ENCODE assay signal across 1 cellular context in the genomic region with DNA sequence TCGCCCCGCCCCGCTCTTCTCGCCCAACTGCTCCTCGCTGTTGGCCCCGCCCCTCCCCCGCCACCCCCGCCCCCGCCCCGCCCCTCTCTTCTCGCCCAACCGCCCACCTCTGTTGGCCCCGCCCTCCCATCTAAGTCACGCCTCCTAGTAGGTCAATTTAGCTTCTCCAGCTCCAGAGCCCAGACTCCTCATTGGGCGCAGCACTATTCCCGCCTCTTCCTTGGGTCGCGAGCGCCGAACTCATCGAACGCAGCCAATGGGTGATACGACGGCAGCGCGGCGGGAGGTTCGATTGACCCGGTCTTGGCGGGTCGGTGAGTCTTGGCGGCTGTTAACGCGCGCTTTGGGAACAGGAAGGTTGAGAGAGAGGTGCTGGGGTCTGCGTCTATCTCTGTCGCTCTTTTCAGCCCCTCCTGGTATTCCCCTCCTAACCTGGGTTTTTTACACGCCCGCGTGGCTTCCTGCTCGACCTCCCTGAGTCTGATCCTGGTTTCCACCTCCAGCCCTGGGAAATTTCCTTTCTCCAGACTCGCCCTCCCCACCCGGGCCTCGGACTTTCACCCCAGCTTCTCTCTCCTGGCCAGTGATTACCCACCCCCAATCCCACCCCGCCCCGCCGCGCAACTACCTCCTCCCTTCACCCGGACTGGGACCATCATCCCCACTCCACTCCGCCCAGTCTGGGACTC.
TF ChIP-seq lines count a peak whose summit lies in the region.

RAD54L (plus strand) TSS at position 331 of the 689 bp plus-strand sequence. CDS start 643 bp downstream, outside the sequence.

TF ChIP-seq in H1, 55 proteins besides CTCF, POLR2A, EP300 and RAD21:
- peak; percentile 90 for TF ChIP-seq POLR2AphosphoS5 (IDR thresholded peaks at IDR 0.05; ENCODE audit: low read depth, low read length)
- no peak for TF ChIP-seq KDM1A (IDR thresholded peaks at IDR 0.05; ENCODE audit: borderline replicate concordance, low read length)
- peak; percentile 90 for TF ChIP-seq E2F6 (IDR thresholded peaks at IDR 0.05)
- peak; percentile 97 for TF ChIP-seq TAF1 (IDR thresholded peaks at IDR 0.05; ENCODE audit: low read depth, low read length)
- TF ChIP-seq SP4 (IDR thresholded peaks at IDR 0.05; ENCODE audit: low read length), result no peak; the same call in 1 of the 2 replicates
- TF ChIP-seq JUN (IDR thresholded peaks at IDR 0.05; ENCODE audit: low read depth, low read length), result no peak
- no peak for TF ChIP-seq JUND (IDR thresholded peaks at IDR 0.05; ENCODE audit: low read length)
- no peak for TF ChIP-seq CTBP2 (IDR thresholded peaks at IDR 0.05; ENCODE audit: borderline replicate concordance, insufficient read depth, insufficient read length, low read length)
- TF ChIP-seq YY1 (IDR thresholded peaks at IDR 0.05; ENCODE audit: low read depth, low read length), result peak; percentile 72
- TF ChIP-seq SP1 (IDR thresholded peaks at IDR 0.05; ENCODE audit: low read depth, low read length), result peak; percentile 93
- TF ChIP-seq BCL11A (IDR thresholded peaks at IDR 0.05; ENCODE audit: low read depth in 2 of 2, low read length in 2 of 2), result no peak
- TF ChIP-seq ZNF274 (IDR thresholded peaks at IDR 0.05; ENCODE audit: borderline replicate concordance, extremely low read depth, low read length), result no peak
- TF ChIP-seq KDM4A (IDR thresholded peaks at IDR 0.05; ENCODE audit: low read depth, low read length, severe bottlenecking), result peak; percentile 25
- TF ChIP-seq CHD2 (IDR thresholded peaks at IDR 0.05; ENCODE audit: low read length), result peak; percentile 87
- no peak for TF ChIP-seq RNF2 (IDR thresholded peaks at IDR 0.05; ENCODE audit: borderline replicate concordance, low read depth, low read length, missing control alignments, poor library complexity, severe bottlenecking)
- no peak for TF ChIP-seq BACH1 (IDR thresholded peaks at IDR 0.05; ENCODE audit: low read length)
- no peak for TF ChIP-seq ASH2L (IDR thresholded peaks at IDR 0.05; ENCODE audit: low read length)
- TF ChIP-seq, protein P1, sequence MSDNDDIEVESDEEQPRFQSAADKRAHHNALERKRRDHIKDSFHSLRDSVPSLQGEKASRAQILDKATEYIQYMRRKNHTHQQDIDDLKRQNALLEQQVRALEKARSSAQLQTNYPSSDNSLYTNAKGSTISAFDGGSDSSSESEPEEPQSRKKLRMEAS (IDR thresholded peaks at IDR 0.05), result no peak; the same call in 1 of the 2 replicates
- TF ChIP-seq TBP (IDR thresholded peaks at IDR 0.05; ENCODE audit: low read depth, low read length), result peak; percentile 94
- TF ChIP-seq HDAC6 (IDR thresholded peaks at IDR 0.05; ENCODE audit: low read depth, low read length), result no peak
- no peak for TF ChIP-seq EGR1 (IDR thresholded peaks at IDR 0.05; ENCODE audit: borderline replicate concordance, low read depth, low read length)
- no peak for TF ChIP-seq HDAC2 (IDR thresholded peaks at IDR 0.05; ENCODE audit: borderline replicate concordance in 1 of 2, low read depth in 2 of 2, low read length in 2 of 2)
- peak; percentile 74; the same call in 1 of the 2 replicates for TF ChIP-seq PHF8 (conservative IDR thresholded peaks at IDR 0.05; ENCODE audit: low read depth, low read length)
- TF ChIP-seq SIX5 (IDR thresholded peaks at IDR 0.05; ENCODE audit: low read depth, low read length), result no peak
- TF ChIP-seq SP2 (IDR thresholded peaks at IDR 0.05; ENCODE audit: low read length), result no peak; the same call in 1 of the 2 replicates
- TF ChIP-seq CREB1 (IDR thresholded peaks at IDR 0.05), result peak; percentile 78
- TF ChIP-seq NANOG (IDR thresholded peaks at IDR 0.05; ENCODE audit: insufficient read depth, low read depth, low read length, poor library complexity, severe bottlenecking), result peak; percentile 25
- TF ChIP-seq SIN3A (conservative IDR thresholded peaks at IDR 0.05 in 1 of 2, IDR thresholded peaks at IDR 0.05 in 1 of 2; ENCODE audit: low read depth in 1 of 2, low read length in 2 of 2), result peak in 1 of 2 experiments; percentile 78; a peak in 2 of 4 replicates
- no peak for TF ChIP-seq EZH2 (IDR thresholded peaks at IDR 0.05; ENCODE audit: low read depth, low read length, severe bottlenecking)
- TF ChIP-seq KDM5A (IDR thresholded peaks at IDR 0.05; ENCODE audit: low read length), result peak; percentile 19
- TF ChIP-seq SRF (IDR thresholded peaks at IDR 0.05; ENCODE audit: low read depth, low read length), result peak; percentile 92
- TF ChIP-seq TAF7 (optimal IDR thresholded peaks at IDR 0.05; ENCODE audit: borderline replicate concordance, low read depth, low read length), result peak; percentile 79
